In the genomic region with DNA sequence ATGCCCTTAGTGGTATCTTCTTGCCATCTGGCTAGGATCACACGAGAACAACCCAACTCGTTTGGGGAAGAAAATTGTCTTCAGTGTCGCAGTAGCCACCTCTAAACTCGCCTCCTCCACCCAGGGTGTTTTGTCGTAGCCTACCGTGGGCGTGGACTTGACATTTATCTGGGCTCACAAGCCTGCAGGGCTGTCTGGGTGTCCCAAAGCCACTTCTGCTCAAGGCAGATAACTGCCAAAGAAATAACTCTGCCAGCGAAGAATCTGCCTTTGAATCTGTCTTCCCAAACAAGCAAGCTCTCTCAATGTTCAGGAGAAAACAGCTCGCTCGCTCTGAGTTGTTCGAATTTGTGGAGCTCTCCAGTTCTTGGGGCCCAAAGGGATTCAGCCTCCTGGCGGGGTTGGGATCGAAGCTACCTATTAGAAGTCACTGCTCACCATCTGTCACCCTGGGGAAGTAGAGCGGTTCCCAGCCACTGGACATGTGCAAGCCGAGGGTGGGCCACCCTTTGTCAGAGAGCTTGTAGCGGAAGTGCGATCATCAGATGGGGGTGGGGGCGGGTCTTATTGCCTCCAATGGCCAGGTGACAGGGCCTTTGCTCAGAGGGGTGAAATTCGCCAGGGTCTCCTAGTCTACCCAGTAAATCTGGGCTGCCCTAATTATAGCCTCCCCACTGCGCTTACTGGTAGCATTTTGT, we compare ENCODE assay signal across 1 cellular context.
TF ChIP-seq lines count a peak whose summit lies in the region.

No MANE protein-coding gene starts in this region.

TF ChIP-seq in K562, 482 proteins besides CTCF, POLR2A, EP300 and RAD21 (continued from another document and continues in another):
- TF ChIP-seq, protein P1, sequence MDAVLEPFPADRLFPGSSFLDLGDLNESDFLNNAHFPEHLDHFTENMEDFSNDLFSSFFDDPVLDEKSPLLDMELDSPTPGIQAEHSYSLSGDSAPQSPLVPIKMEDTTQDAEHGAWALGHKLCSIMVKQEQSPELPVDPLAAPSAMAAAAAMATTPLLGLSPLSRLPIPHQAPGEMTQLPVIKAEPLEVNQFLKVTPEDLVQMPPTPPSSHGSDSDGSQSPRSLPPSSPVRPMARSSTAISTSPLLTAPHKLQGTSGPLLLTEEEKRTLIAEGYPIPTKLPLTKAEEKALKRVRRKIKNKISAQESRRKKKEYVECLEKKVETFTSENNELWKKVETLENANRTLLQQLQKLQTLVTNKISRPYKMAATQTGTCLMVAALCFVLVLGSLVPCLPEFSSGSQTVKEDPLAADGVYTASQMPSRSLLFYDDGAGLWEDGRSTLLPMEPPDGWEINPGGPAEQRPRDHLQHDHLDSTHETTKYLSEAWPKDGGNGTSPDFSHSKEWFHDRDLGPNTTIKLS (IDR thresholded peaks at IDR 0.05; ENCODE audit: borderline replicate concordance, low read depth) = peak; percentile 54; the same call in 1 of the 2 replicates
- peak; percentile 86 for TF ChIP-seq ATF7 (IDR thresholded peaks at IDR 0.05)
- TF ChIP-seq TARDBP (IDR thresholded peaks at IDR 0.05) = peak; percentile 99
- TF ChIP-seq POLR2AphosphoS5 (IDR thresholded peaks at IDR 0.05; ENCODE audit: control insufficient read depth, insufficient read depth, low read depth, low read length) = peak; percentile 97
- no peak for TF ChIP-seq KDM4B (IDR thresholded peaks at IDR 0.05; ENCODE audit: borderline replicate concordance in 2 of 2, low read depth in 1 of 2)
- peak; percentile 93 for TF ChIP-seq MEIS2 (IDR thresholded peaks at IDR 0.05; ENCODE audit: partially characterized antibody)
- peak; percentile 67 for TF ChIP-seq NEUROD1 (IDR thresholded peaks at IDR 0.05; ENCODE audit: borderline replicate concordance, low read depth, low read length, partially characterized antibody)
- peak; percentile 20; the same call in 1 of the 2 replicates for TF ChIP-seq FOXP1 (CRISPR knock-in tag; IDR thresholded peaks at IDR 0.05)
- TF ChIP-seq, protein P2, sequence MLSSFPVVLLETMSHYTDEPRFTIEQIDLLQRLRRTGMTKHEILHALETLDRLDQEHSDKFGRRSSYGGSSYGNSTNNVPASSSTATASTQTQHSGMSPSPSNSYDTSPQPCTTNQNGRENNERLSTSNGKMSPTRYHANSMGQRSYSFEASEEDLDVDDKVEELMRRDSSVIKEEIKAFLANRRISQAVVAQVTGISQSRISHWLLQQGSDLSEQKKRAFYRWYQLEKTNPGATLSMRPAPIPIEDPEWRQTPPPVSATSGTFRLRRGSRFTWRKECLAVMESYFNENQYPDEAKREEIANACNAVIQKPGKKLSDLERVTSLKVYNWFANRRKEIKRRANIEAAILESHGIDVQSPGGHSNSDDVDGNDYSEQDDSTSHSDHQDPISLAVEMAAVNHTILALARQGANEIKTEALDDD (IDR thresholded peaks at IDR 0.05) = peak; percentile 69
- peak; percentile 68 to 97; a peak in 3 of 4 replicates for TF ChIP-seq RCOR1 (IDR thresholded peaks at IDR 0.05; ENCODE audit: borderline replicate concordance in 1 of 2, low read depth in 2 of 2, low read length in 2 of 2)
- TF ChIP-seq TBL1XR1 (IDR thresholded peaks at IDR 0.05; ENCODE audit: low read length in 2 of 2) = peak; percentile 34 to 97
- TF ChIP-seq, protein P3, sequence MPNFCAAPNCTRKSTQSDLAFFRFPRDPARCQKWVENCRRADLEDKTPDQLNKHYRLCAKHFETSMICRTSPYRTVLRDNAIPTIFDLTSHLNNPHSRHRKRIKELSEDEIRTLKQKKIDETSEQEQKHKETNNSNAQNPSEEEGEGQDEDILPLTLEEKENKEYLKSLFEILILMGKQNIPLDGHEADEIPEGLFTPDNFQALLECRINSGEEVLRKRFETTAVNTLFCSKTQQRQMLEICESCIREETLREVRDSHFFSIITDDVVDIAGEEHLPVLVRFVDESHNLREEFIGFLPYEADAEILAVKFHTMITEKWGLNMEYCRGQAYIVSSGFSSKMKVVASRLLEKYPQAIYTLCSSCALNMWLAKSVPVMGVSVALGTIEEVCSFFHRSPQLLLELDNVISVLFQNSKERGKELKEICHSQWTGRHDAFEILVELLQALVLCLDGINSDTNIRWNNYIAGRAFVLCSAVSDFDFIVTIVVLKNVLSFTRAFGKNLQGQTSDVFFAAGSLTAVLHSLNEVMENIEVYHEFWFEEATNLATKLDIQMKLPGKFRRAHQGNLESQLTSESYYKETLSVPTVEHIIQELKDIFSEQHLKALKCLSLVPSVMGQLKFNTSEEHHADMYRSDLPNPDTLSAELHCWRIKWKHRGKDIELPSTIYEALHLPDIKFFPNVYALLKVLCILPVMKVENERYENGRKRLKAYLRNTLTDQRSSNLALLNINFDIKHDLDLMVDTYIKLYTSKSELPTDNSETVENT (CRISPR knock-in tag; IDR thresholded peaks at IDR 0.05) = no peak
- TF ChIP-seq SIN3B (IDR thresholded peaks at IDR 0.05; ENCODE audit: low read depth) = no peak
- peak; percentile 85 for TF ChIP-seq CREM (IDR thresholded peaks at IDR 0.05; ENCODE audit: low read depth)
- peak; percentile 41 for TF ChIP-seq TAF9B (IDR thresholded peaks at IDR 0.05; ENCODE audit: partially characterized antibody)
- TF ChIP-seq MYNN (IDR thresholded peaks at IDR 0.05) = peak; percentile 82; the same call in 1 of the 2 replicates
- no peak for TF ChIP-seq MYNN (CRISPR knock-in tag; IDR thresholded peaks at IDR 0.05)
- 0 out of 2 replicates have a peak, but pooled peaks have one; percentile 18 for TF ChIP-seq SMAD3 (CRISPR knock-in tag; conservative IDR thresholded peaks at IDR 0.05)
- TF ChIP-seq CREB1 (IDR thresholded peaks at IDR 0.05) = peak; percentile 57; the same call in 1 of the 2 replicates
- TF ChIP-seq CREB1 (CRISPR knock-in tag; IDR thresholded peaks at IDR 0.05) = peak; percentile 38; the same call in 1 of the 2 replicates
- 0 out of 2 replicates have a peak, but pooled peaks have one; percentile 19 for TF ChIP-seq XRCC5 (IDR thresholded peaks at IDR 0.05; ENCODE audit: low read depth, low read length)
- TF ChIP-seq, protein P4, sequence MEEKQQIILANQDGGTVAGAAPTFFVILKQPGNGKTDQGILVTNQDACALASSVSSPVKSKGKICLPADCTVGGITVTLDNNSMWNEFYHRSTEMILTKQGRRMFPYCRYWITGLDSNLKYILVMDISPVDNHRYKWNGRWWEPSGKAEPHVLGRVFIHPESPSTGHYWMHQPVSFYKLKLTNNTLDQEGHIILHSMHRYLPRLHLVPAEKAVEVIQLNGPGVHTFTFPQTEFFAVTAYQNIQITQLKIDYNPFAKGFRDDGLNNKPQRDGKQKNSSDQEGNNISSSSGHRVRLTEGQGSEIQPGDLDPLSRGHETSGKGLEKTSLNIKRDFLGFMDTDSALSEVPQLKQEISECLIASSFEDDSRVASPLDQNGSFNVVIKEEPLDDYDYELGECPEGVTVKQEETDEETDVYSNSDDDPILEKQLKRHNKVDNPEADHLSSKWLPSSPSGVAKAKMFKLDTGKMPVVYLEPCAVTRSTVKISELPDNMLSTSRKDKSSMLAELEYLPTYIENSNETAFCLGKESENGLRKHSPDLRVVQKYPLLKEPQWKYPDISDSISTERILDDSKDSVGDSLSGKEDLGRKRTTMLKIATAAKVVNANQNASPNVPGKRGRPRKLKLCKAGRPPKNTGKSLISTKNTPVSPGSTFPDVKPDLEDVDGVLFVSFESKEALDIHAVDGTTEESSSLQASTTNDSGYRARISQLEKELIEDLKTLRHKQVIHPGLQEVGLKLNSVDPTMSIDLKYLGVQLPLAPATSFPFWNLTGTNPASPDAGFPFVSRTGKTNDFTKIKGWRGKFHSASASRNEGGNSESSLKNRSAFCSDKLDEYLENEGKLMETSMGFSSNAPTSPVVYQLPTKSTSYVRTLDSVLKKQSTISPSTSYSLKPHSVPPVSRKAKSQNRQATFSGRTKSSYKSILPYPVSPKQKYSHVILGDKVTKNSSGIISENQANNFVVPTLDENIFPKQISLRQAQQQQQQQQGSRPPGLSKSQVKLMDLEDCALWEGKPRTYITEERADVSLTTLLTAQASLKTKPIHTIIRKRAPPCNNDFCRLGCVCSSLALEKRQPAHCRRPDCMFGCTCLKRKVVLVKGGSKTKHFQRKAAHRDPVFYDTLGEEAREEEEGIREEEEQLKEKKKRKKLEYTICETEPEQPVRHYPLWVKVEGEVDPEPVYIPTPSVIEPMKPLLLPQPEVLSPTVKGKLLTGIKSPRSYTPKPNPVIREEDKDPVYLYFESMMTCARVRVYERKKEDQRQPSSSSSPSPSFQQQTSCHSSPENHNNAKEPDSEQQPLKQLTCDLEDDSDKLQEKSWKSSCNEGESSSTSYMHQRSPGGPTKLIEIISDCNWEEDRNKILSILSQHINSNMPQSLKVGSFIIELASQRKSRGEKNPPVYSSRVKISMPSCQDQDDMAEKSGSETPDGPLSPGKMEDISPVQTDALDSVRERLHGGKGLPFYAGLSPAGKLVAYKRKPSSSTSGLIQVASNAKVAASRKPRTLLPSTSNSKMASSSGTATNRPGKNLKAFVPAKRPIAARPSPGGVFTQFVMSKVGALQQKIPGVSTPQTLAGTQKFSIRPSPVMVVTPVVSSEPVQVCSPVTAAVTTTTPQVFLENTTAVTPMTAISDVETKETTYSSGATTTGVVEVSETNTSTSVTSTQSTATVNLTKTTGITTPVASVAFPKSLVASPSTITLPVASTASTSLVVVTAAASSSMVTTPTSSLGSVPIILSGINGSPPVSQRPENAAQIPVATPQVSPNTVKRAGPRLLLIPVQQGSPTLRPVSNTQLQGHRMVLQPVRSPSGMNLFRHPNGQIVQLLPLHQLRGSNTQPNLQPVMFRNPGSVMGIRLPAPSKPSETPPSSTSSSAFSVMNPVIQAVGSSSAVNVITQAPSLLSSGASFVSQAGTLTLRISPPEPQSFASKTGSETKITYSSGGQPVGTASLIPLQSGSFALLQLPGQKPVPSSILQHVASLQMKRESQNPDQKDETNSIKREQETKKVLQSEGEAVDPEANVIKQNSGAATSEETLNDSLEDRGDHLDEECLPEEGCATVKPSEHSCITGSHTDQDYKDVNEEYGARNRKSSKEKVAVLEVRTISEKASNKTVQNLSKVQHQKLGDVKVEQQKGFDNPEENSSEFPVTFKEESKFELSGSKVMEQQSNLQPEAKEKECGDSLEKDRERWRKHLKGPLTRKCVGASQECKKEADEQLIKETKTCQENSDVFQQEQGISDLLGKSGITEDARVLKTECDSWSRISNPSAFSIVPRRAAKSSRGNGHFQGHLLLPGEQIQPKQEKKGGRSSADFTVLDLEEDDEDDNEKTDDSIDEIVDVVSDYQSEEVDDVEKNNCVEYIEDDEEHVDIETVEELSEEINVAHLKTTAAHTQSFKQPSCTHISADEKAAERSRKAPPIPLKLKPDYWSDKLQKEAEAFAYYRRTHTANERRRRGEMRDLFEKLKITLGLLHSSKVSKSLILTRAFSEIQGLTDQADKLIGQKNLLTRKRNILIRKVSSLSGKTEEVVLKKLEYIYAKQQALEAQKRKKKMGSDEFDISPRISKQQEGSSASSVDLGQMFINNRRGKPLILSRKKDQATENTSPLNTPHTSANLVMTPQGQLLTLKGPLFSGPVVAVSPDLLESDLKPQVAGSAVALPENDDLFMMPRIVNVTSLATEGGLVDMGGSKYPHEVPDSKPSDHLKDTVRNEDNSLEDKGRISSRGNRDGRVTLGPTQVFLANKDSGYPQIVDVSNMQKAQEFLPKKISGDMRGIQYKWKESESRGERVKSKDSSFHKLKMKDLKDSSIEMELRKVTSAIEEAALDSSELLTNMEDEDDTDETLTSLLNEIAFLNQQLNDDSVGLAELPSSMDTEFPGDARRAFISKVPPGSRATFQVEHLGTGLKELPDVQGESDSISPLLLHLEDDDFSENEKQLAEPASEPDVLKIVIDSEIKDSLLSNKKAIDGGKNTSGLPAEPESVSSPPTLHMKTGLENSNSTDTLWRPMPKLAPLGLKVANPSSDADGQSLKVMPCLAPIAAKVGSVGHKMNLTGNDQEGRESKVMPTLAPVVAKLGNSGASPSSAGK (IDR thresholded peaks at IDR 0.05) = peak; percentile 76
- peak; percentile 14 for TF ChIP-seq BRD9 (IDR thresholded peaks at IDR 0.05; ENCODE audit: low read depth, partially characterized antibody)
- TF ChIP-seq EGR1 (conservative IDR thresholded peaks at IDR 0.05) = peak; percentile 95
- TF ChIP-seq, protein P5, sequence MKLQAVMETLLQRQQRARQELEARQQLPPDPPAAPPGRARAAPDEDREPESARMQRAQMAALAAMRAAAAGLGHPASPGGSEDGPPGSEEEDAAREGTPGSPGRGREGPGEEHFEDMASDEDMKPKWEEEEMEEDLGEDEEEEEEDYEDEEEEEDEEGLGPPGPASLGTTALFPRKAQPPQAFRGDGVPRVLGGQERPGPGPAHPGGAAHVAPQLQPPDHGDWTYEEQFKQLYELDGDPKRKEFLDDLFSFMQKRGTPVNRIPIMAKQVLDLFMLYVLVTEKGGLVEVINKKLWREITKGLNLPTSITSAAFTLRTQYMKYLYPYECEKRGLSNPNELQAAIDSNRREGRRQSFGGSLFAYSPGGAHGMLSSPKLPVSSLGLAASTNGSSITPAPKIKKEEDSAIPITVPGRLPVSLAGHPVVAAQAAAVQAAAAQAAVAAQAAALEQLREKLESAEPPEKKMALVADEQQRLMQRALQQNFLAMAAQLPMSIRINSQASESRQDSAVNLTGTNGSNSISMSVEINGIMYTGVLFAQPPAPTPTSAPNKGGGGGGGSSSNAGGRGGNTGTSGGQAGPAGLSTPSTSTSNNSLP (IDR thresholded peaks at IDR 0.05; ENCODE audit: borderline replicate concordance, low read depth, low read length) = peak; percentile 23; the same call in 1 of the 2 replicates
- no peak for TF ChIP-seq TFAM (CRISPR knock-in tag; conservative IDR thresholded peaks at IDR 0.05)
- TF ChIP-seq, protein P6, sequence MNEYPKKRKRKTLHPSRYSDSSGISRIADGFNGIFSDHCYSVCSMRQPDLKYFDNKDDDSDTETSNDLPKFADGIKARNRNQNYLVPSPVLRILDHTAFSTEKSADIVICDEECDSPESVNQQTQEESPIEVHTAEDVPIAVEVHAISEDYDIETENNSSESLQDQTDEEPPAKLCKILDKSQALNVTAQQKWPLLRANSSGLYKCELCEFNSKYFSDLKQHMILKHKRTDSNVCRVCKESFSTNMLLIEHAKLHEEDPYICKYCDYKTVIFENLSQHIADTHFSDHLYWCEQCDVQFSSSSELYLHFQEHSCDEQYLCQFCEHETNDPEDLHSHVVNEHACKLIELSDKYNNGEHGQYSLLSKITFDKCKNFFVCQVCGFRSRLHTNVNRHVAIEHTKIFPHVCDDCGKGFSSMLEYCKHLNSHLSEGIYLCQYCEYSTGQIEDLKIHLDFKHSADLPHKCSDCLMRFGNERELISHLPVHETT (CRISPR knock-in tag; conservative IDR thresholded peaks at IDR 0.05 in 1 of 2, IDR thresholded peaks at IDR 0.05 in 1 of 2) = peak in 1 of 2 experiments; percentile 86; a peak in 2 of 4 replicates
- TF ChIP-seq BCOR (IDR thresholded peaks at IDR 0.05) = peak; percentile 78
- no peak for TF ChIP-seq YY1 (IDR thresholded peaks at IDR 0.05; ENCODE audit: borderline replicate concordance in 1 of 3, control insufficient read depth in 1 of 3, extremely low read depth in 1 of 3, insufficient read depth in 3 of 3, insufficient read length in 1 of 3, insufficient replicate concordance in 2 of 3, low read depth in 1 of 3, low read length in 2 of 3)
- TF ChIP-seq ZNF224 (CRISPR knock-in tag; IDR thresholded peaks at IDR 0.05) = no peak
- TF ChIP-seq GATAD2B (IDR thresholded peaks at IDR 0.05; ENCODE audit: borderline replicate concordance) = peak; percentile 86; the same call in 1 of the 2 replicates
- TF ChIP-seq RHOXF2B (CRISPR knock-in tag; conservative IDR thresholded peaks at IDR 0.05) = 0 out of 2 replicates have a peak, but pooled peaks have one; percentile 23
- no peak; the same call in 1 of the 2 replicates for TF ChIP-seq MAFK (IDR thresholded peaks at IDR 0.05; ENCODE audit: low read length)
- TF ChIP-seq ZNF766 (CRISPR knock-in tag; conservative IDR thresholded peaks at IDR 0.05) = peak; percentile 82; the same call in 1 of the 2 replicates
- TF ChIP-seq POLR2B (IDR thresholded peaks at IDR 0.05; ENCODE audit: low read depth, partially characterized antibody) = peak; percentile 60
- TF ChIP-seq ZNF212 (CRISPR knock-in tag; IDR thresholded peaks at IDR 0.05) = no peak
- TF ChIP-seq ZBTB17 (CRISPR knock-in tag; IDR thresholded peaks at IDR 0.05) = peak; percentile 67; the same call in 1 of the 2 replicates
- TF ChIP-seq MTA1 (IDR thresholded peaks at IDR 0.05; ENCODE audit: borderline replicate concordance) = peak; percentile 88
